ENCODE assay signal across 1 cellular context in the genomic region with DNA sequence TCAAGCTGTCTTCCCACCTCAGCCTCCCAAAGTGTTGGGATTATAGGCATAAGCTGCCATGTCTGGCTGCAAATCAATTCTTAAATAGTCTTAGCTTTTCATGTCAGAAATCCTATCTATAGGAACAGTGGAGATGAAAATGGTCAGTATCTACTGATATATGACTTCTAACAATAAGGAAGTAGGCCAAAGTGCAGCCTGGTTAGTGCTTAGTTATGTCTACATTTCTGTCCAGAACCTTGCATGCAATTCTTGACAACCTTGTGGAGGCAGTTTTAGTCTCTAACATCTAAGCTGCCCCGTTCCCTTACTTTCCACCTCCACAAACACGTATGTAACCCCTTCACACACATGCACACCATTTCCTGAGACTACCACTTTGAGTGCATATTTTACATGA.
TF ChIP-seq lines count a peak whose summit lies in the region.

No MANE protein-coding gene starts in this region.

TF ChIP-seq in GM23338, 12 proteins besides CTCF, POLR2A, EP300 and RAD21 (continued from another document):
- no peak for TF ChIP-seq EZH2phosphoT487 (IDR thresholded peaks at IDR 0.05; ENCODE audit: unreplicated experiment)
TF ChIP-seq in GM23338: peak in this region for 0.
